Comparison of ENCODE assay signal across 11 cellular contexts in the genomic region with DNA sequence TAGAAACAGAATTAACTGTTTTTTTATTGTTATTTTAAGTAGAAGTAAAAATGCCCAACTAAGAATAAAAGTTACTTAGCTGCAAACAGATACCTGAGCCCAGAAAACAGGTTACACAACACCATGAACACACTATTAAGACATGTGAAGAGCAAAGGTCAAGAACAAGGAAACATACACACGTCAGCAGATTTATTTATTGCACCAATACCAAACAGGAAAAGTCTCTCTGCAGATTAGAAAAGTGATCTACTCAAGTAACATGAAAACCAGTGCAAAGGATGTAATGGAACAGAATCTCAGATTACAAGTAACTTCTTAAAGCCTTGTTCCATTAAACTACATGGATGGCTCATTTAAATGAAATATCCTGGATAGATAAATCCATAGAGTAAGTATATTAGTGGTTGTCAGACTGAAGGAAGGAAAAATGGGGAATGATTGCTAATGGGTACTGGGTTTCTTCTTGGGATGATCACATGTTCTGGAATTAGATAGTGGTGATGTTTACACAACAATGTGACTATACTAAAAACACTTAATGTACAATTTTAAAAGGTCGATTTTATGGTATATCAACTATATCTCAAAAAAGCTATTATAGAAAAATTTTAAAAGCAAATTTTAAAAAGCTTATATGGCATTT. TPM values are rescaled to one million over a fixed set of nuclear protein-coding genes. Genes with fewer than 3 reads are reported as not detected.
A peak's percentile ranks its signal among the peaks of the same experiment; 100 is the strongest.
DNase-seq lines count a peak whose midpoint lies in the region; ATAC-seq and TF ChIP-seq lines count a peak whose summit lies in the region.
"Had no signal": no experiment of that assay in that cellular context is flagged by ENCODE, and none has a peak within 500 bp of the region (broad histone marks: within the 10 kb centered on the region; RNA-seq: fewer than 3 reads in every experiment).

No MANE protein-coding gene starts in this region.

- TF ChIP-seq CTCF in NB4 (IDR thresholded peaks at IDR 0.05; ENCODE audit: low read depth, low read length) = no peak
- no peak for TF ChIP-seq CTCF in choroid plexus epithelial cell (conservative IDR thresholded peaks at IDR 0.05; ENCODE audit: low read depth, low read length)
- TF ChIP-seq CTCF in mucosa of descending colon (IDR thresholded peaks at IDR 0.05) = no peak
- TF ChIP-seq CTCF in A673 (conservative IDR thresholded peaks at IDR 0.05; ENCODE audit: low read depth, low read length) = no peak

- no peaks in the 10 kb centered on the region for H3K27me3 ChIP-seq in CD4-positive, CD25-positive, alpha-beta regulatory T cell (ENCODE audit: control insufficient read depth, insufficient read depth, low read length)
- no peaks in the 10 kb centered on the region for H3K27me3 ChIP-seq in A673 (replicated peaks; ENCODE audit: insufficient read depth, low read depth, low read length, poor library complexity)

- CTCF ChIA-PET in A673 (lab: Charles Lee) = no interaction called here

- H3K27ac ChIP-seq in CD4-positive, CD25-positive, alpha-beta regulatory T cell (ENCODE audit: insufficient read depth, low read length, poor library complexity, severe bottlenecking) = no peak overlapping the region
- H3K27ac ChIP-seq in A673 (ENCODE audit: low read depth, low read length, poor library complexity, severe bottlenecking) = no peak overlapping the region

- peaks cover 20 to 38% (median 30%) of the 10 kb centered on the region in 4 donors for H3K4me1 Mint-ChIP-seq in CD4-positive, CD25-positive, alpha-beta regulatory T cell

- intact Hi-C loops in mucosa of descending colon (cut with DNase I, micrococcal nuclease) (no loop called here), A673 (cut with micrococcal nuclease; ENCODE audit: unreplicated experiment) (no loop called here)

- H3K36me3 ChIP-seq in CD4-positive, CD25-positive, alpha-beta regulatory T cell (ENCODE audit: control insufficient read depth, insufficient read depth, low read length) = peaks cover 13% of the 10 kb centered on the region
- no peaks in the 10 kb centered on the region for H3K36me3 ChIP-seq in mucosa of descending colon (ENCODE audit: low read depth)
- H3K36me3 ChIP-seq in A673 (ENCODE audit: insufficient read depth, low read length, poor library complexity, severe bottlenecking) = no peaks in the 10 kb centered on the region

- H3K4me1 ChIP-seq in CD4-positive, CD25-positive, alpha-beta regulatory T cell (ENCODE audit: control insufficient read depth, insufficient read depth, low read length, poor library complexity, severe bottlenecking) = peaks cover 15% of the 10 kb centered on the region
- H3K4me1 ChIP-seq in mucosa of descending colon (ENCODE audit: low read depth) = peaks cover 18% of the 10 kb centered on the region
- no peaks in the 10 kb centered on the region for H3K4me1 ChIP-seq in A673 (ENCODE audit: insufficient read depth, low read length, poor library complexity, severe bottlenecking)

- H3K27me3 Mint-ChIP-seq in CD4-positive, CD25-positive, alpha-beta regulatory T cell = no peaks in the 10 kb centered on the region

- no peak for ATAC-seq in CD4-positive, CD25-positive, alpha-beta regulatory T cell (ENCODE audit: low read depth in 2 of 2)
- ATAC-seq in mucosa of descending colon = peak; percentile 96
- ATAC-seq in GM19324 (IDR thresholded peaks at IDR 0.05; ENCODE audit: low FRiP score, unreplicated experiment) = no peak
- no peak for ATAC-seq in GM21423 (IDR thresholded peaks at IDR 0.05; ENCODE audit: unreplicated experiment)
- ATAC-seq in HG03025 (IDR thresholded peaks at IDR 0.05; ENCODE audit: low FRiP score, unreplicated experiment) = no peak

- no peak overlapping the region for H3K4me3 ChIP-seq in CD4-positive, CD25-positive, alpha-beta regulatory T cell (ENCODE audit: low read depth, low read length)
- H3K4me3 ChIP-seq in NB4 (ENCODE audit: low read depth, low read length) (no peak overlapping the region), choroid plexus epithelial cell (ENCODE audit: low read depth, low read length) (no peak overlapping the region), mucosa of descending colon (no peak overlapping the region), A673 (ENCODE audit: low read depth, low read length, poor library complexity, severe bottlenecking) (no peak overlapping the region)

- TF ChIP-seq POLR2A in NB4 (IDR thresholded peaks at IDR 0.05; ENCODE audit: extremely low read depth, insufficient read length) = no peak

- BruUV-seq in A673 (replicated peaks; lab: Mats Ljungman, UMichigan) = no TSS peak

- H3K4me3 Mint-ChIP-seq in CD4-positive, CD25-positive, alpha-beta regulatory T cell = peak overlapping the region in 2 of 4 donors; percentile 63 to 82

- POLR2A ChIA-PET in A673 (lab: Charles Lee; ENCODE audit: low non-redundant PET) = interaction anchor here (0.7 kb wide), 1 partner anchor 19 kb away, joined by 14 read pairs; no protein-coding TSS in a partner anchor

- no peaks in the 10 kb centered on the region for H3K9me3 Mint-ChIP-seq in CD4-positive, CD25-positive, alpha-beta regulatory T cell

- no peaks in the 10 kb centered on the region for H3K9me3 ChIP-seq in CD4-positive, CD25-positive, alpha-beta regulatory T cell (ENCODE audit: control insufficient read depth in 2 of 2, low read length in 2 of 2)
- H3K9me3 ChIP-seq in mucosa of descending colon (no peaks in the 10 kb centered on the region), A673 (ENCODE audit: low read depth, low read length, poor library complexity, severe bottlenecking) (no peaks in the 10 kb centered on the region)

- peaks cover 24% of the 10 kb centered on the region for H3K36me3 Mint-ChIP-seq in CD4-positive, CD25-positive, alpha-beta regulatory T cell

- peak overlapping the region in 2 of 3 donors; percentile 9 to 37 for H3K27ac Mint-ChIP-seq in CD4-positive, CD25-positive, alpha-beta regulatory T cell

- DNase-seq in CD4-positive, CD25-positive, alpha-beta regulatory T cell = peak in 1 of 3 donors; percentile 20
- DNase-seq in NB4 (ENCODE audit: low read depth) = peak; percentile 8
- DNase-seq in choroid plexus epithelial cell (ENCODE audit: low read depth) = peak; percentile 96
- DNase-seq in mucosa of descending colon = no peak
- DNase-seq in A673 (ENCODE audit: low spot score) = no peak
- DNase-seq: activated CD4-positive, alpha-beta T cell treated with anti-CD3 and anti-CD28 coated beads for 1 hour; DND-41; Karpas-422 had no signal

RNA-seq across cellular contexts. Expression of a gene that starts 6.1 kb away (rescaled TPM):
- 48.7 TPM for total RNA-seq in CD4-positive, CD25-positive, alpha-beta regulatory T cell
- polyA plus RNA-seq in CD4-positive, CD25-positive, alpha-beta regulatory T cell = 10 to 100 TPM; 53.1 to 74.1 (median 65.9) TPM
- total RNA-seq in mucosa of descending colon = 10 to 100 TPM; 78.2 to 95.0 (median 79.6) TPM
- total RNA-seq in A673 (2021) = 52.4 and 53.6 TPM in 2 replicates

RNA-seq across cellular contexts. Expression of a gene that starts 22.1 kb away (rescaled TPM):
- 21.5 TPM for total RNA-seq in CD4-positive, CD25-positive, alpha-beta regulatory T cell
- 1 to 10 TPM; 5.6 to 7.9 (median 7.5) TPM for polyA plus RNA-seq in CD4-positive, CD25-positive, alpha-beta regulatory T cell
- total RNA-seq in mucosa of descending colon = 10 to 100 TPM; 23.0 to 30.4 (median 23.9) TPM
- 22.0 TPM in 2 replicates for total RNA-seq in A673 (2021)

Comparison
In these comparisons a context has a peak if more than half of its experiments do, and no peak if none do; other contexts are left out.
1. DNase-seq: peak in NB4 (single experiment) and choroid plexus epithelial cell (single experiment); none in mucosa of descending colon (0 of 3) and A673 (single experiment).